ENCODE assay signal across 25 cellular contexts in the genomic region with DNA sequence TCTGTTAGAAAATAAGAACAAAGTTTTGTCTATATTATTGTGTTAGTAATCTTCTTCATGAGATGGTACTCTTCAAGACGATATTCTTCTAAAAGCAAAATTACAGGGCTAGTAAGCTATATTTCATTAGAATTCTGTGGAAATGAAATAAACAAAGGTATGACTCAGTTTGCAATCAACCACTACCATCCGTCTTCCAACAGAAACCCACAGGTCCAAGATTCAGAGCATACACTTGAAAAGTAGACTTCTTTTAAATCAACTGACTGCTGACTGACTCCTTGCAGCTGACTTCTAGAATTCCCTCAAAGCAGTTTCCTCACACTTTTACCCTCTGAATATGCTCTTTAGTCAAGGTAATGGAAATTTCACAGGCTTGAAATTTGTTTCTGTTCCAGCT.
"Had no signal": no experiment of that assay in that cellular context is flagged by ENCODE, and none has a peak within 500 bp of the region (broad histone marks: within the 10 kb centered on the region; RNA-seq: fewer than 3 reads in every experiment).

No MANE protein-coding gene starts in this region.

- H3K4me1 Mint-ChIP-seq: activated B cell treated with CpG ODN at 0.5 μM for 24 hours; activated CD4-positive, alpha-beta T cell treated with anti-CD3 and anti-CD28 coated beads, Interleukin-2, amount 10 ng/mL, durations not matched to agents 24 days and 14 days; activated naive CD8-positive, alpha-beta T cell treated with anti-CD3 and anti-CD28 coated beads for 36 hours had no signal

- H3K27ac ChIP-seq: brain microvascular endothelial cell, SJSA1 had no signal

- H3K27ac Mint-ChIP-seq: activated B cell treated with CpG ODN at 0.5 μM for 24 hours; activated CD4-positive, alpha-beta memory T cell treated with anti-CD3 and anti-CD28 coated beads for 36 hours; activated CD4-positive, alpha-beta T cell treated with anti-CD3 and anti-CD28 coated beads, Interleukin-2, amount 10 ng/mL, durations not matched to agents 24 days and 14 days; activated naive CD4-positive, alpha-beta T cell treated with anti-CD3 and anti-CD28 coated beads for 36 hours; activated naive CD8-positive, alpha-beta T cell treated with anti-CD3 and anti-CD28 coated beads for 36 hours; T-helper 1 cell treated with Interleukin-12 subunit alpha and Interleukin-12 subunit beta and Interleukin-4 antibody, amounts not matched to agents 30 μg/mL and 1 μg/mL, for 36 hours had no signal

- H3K27me3 Mint-ChIP-seq: activated B cell treated with CpG ODN at 0.5 μM for 24 hours; activated CD4-positive, alpha-beta memory T cell treated with anti-CD3 and anti-CD28 coated beads for 36 hours; activated CD4-positive, alpha-beta T cell treated with anti-CD3 and anti-CD28 coated beads, Interleukin-2, amount 10 ng/mL, durations not matched to agents 24 days and 14 days had no signal

- H3K9me3 Mint-ChIP-seq: activated B cell treated with CpG ODN at 0.5 μM for 24 hours; activated CD4-positive, alpha-beta memory T cell treated with anti-CD3 and anti-CD28 coated beads for 36 hours; activated CD4-positive, alpha-beta T cell treated with anti-CD3 and anti-CD28 coated beads, Interleukin-2, amount 10 ng/mL, durations not matched to agents 24 days and 14 days; activated naive CD4-positive, alpha-beta T cell treated with anti-CD3 and anti-CD28 coated beads for 36 hours; activated naive CD8-positive, alpha-beta T cell treated with anti-CD3 and anti-CD28 coated beads for 36 hours; activated T-cell treated with anti-CD3 and anti-CD28 coated beads, Interleukin-2, amount 50 U/mL, for 4 hours; T-helper 1 cell treated with Interleukin-12 subunit alpha and Interleukin-12 subunit beta and Interleukin-4 antibody, amounts not matched to agents 30 μg/mL and 1 μg/mL, for 36 hours had no signal

- H3K27me3 ChIP-seq: brain microvascular endothelial cell, cardiac muscle cell, MG63, SJSA1 had no signal

- H3K4me3 Mint-ChIP-seq: activated B cell treated with CpG ODN at 0.5 μM for 24 hours; activated CD4-positive, alpha-beta memory T cell treated with anti-CD3 and anti-CD28 coated beads for 36 hours; activated CD4-positive, alpha-beta T cell treated with anti-CD3 and anti-CD28 coated beads, Interleukin-2, amount 10 ng/mL, durations not matched to agents 24 days and 14 days; activated naive CD4-positive, alpha-beta T cell treated with anti-CD3 and anti-CD28 coated beads for 36 hours; activated naive CD8-positive, alpha-beta T cell treated with anti-CD3 and anti-CD28 coated beads for 36 hours; activated T-cell treated with anti-CD3 and anti-CD28 coated beads, Interleukin-2, amount 50 U/mL, for 4 hours; T-helper 1 cell treated with Interleukin-12 subunit alpha and Interleukin-12 subunit beta and Interleukin-4 antibody, amounts not matched to agents 30 μg/mL and 1 μg/mL, for 36 hours had no signal

- H3K9me3 ChIP-seq: MG63, SJSA1 had no signal

- H3K36me3 ChIP-seq: brain microvascular endothelial cell, cardiac muscle cell, MG63, SJSA1 had no signal

- DNase-seq: activated B cell treated with CpG ODN at 0.5 μM for 24 hours; activated CD4-positive, alpha-beta memory T cell treated with anti-CD3 and anti-CD28 coated beads for 36 hours; activated CD4-positive, alpha-beta T cell treated with anti-CD3 and anti-CD28 coated beads for 1 hour; activated CD4-positive, alpha-beta T cell treated with anti-CD3 and anti-CD28 coated beads, Interleukin-2, amount 10 ng/mL, durations not matched to agents 24 days and 14 days; activated CD8-positive, alpha-beta memory T cell treated with anti-CD3 and anti-CD28 coated beads for 24 hours; activated gamma-delta T cell; activated naive CD4-positive, alpha-beta T cell treated with anti-CD3 and anti-CD28 coated beads for 36 hours; activated naive CD8-positive, alpha-beta T cell treated with anti-CD3 and anti-CD28 coated beads for 36 hours; activated T-cell treated with anti-CD3 and anti-CD28 coated beads, Interleukin-2, amount 50 U/mL, for 4 hours; anterior cingulate cortex; brain microvascular endothelial cell; KG1; MV-4-11; NCI-H1092 treated with DMSO at 0.1 percent for 48 hours; NCI-H1417 treated with DMSO at 0.1 percent for 48 hours; NCI-H1694; NCI-H2029; NCI-H510A treated with DMSO at 0.1 percent for 48 hours; NCI-H69; SHP77 had no signal

- H3K4me3 ChIP-seq: cardiac muscle cell, MG63, SJSA1 had no signal

- ATAC-seq: activated T-cell treated with anti-CD3 and anti-CD28 coated beads, Interleukin-2, amount 50 U/mL, for 4 hours; SK-N-SH treated with all-trans-retinoic acid at 6 μM for 48 hours had no signal

- H3K4me1 ChIP-seq: SJSA1 had no signal
